17 cellular contexts compared by ENCODE assay signal in the genomic region with DNA sequence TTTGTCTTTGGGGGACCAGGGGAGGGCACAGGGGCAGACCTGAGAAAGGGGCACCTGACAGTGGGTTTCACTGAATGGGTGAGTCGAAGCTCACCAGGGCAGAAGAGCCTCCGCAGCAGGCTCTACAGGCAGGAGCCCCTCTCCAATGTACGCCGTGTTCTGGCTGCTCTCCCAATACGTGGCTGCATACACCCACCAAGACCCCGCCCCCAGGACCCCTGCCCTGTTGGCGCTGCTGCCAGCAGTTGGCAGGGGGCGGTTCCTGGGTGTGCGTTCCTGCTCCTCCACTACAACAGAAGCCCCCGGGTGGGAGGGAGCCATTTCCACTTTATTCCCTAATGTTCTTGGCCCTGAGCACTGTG. TPM values are rescaled to one million over a fixed set of nuclear protein-coding genes. Genes with fewer than 3 reads are reported as not detected.
DNase-seq lines count a peak whose midpoint lies in the region; ATAC-seq and TF ChIP-seq lines count a peak whose summit lies in the region.
"Had no signal": no experiment of that assay in that cellular context is flagged by ENCODE, and none has a peak within 500 bp of the region (broad histone marks: within the 10 kb centered on the region; RNA-seq: fewer than 3 reads in every experiment).

No MANE protein-coding gene starts in this region.

- no peak overlapping the region for H2AFZ ChIP-seq in hepatocyte

- DNase-seq in NCI-H1694 (lab: John Stamatoyannopoulos, UW), result peak; percentile 83
- peak; percentile 15 for DNase-seq in left cardiac atrium
- peak in 3 of 5 donors; percentile 19 to 24 (median 24) for DNase-seq in ovary
- DNase-seq in hepatocyte (ENCODE audit: low spot score), result no peak
- no peak for DNase-seq in AG08396 (ENCODE audit: low spot score)
- DNase-seq: activated CD4-positive, alpha-beta T cell treated with anti-CD3 and anti-CD28 coated beads for 4 hours; Karpas-422; mesendoderm; MV-4-11; naive B cell; NCI-H1930 had no signal

- H3K27me3 ChIP-seq in BLaER1 treated with 17β-estradiol and CSF1 and Interleukin-3, amounts not matched to agents 10 nM and 100 nM, result peaks cover 0 to 46% (median 0%) of the 10 kb centered on the region in 11 experiments; a peak in 7 of 22 replicates
- H3K27me3 ChIP-seq in ovary, result no peaks in the 10 kb centered on the region
- no peaks in the 10 kb centered on the region for H3K27me3 ChIP-seq in hepatocyte
- H3K27me3 ChIP-seq: SJCRH30 had no signal

- TF ChIP-seq CTCF in ovary (IDR thresholded peaks at IDR 0.05), result no peak
- no peak for TF ChIP-seq CTCF in hepatocyte (IDR thresholded peaks at IDR 0.05; ENCODE audit: poor library complexity)

- H3K27ac ChIP-seq in BLaER1 treated with 17β-estradiol and CSF1 and Interleukin-3, amounts not matched to agents 10 nM and 100 nM, result peak overlapping the region in 8 of 11 experiments; percentile 66 to 87 (median 80); a peak in 16 of 22 replicates
- H3K27ac ChIP-seq in ovary (no peak overlapping the region), hepatocyte (no peak overlapping the region)
- H3K27ac ChIP-seq: SJCRH30 had no signal

- no peaks in the 10 kb centered on the region for H3K36me3 ChIP-seq in BLaER1 treated with 17β-estradiol and CSF1 and Interleukin-3, amounts not matched to agents 10 nM and 100 nM
- no peaks in the 10 kb centered on the region for H3K36me3 ChIP-seq in ovary
- H3K36me3 ChIP-seq in hepatocyte (replicated peaks; ENCODE audit: insufficient read depth, low read depth), result no peaks in the 10 kb centered on the region
- H3K36me3 ChIP-seq: esophagus muscularis mucosa, SJCRH30 had no signal

- TF ChIP-seq POLR2A in ovary (IDR thresholded peaks at IDR 0.05), result no peak

- WGBS in ovary, 3 donors, result 77 to 83% (median 78%) methylated on average over 10 of the region's 10 CpGs
- 90% methylated on average over 5 of the region's 10 CpGs for WGBS in hepatocyte (ENCODE audit: low lambda C conversion rate, missing lambda C conversion rate)

- no peaks in the 10 kb centered on the region for H3K79me2 ChIP-seq in hepatocyte

- no peaks in the 10 kb centered on the region for H3K9me3 ChIP-seq in BLaER1 treated with 17β-estradiol and CSF1 and Interleukin-3, amounts not matched to agents 10 nM and 100 nM (replicated peaks in 1 of 11)
- H3K9me3 ChIP-seq in ovary, result no peaks in the 10 kb centered on the region
- no peaks in the 10 kb centered on the region for H3K9me3 ChIP-seq in hepatocyte (ENCODE audit: low read depth)
- H3K9me3 ChIP-seq: esophagus muscularis mucosa, SJCRH30 had no signal

- H3K4me3 ChIP-seq in BLaER1 treated with 17β-estradiol and CSF1 and Interleukin-3, amounts not matched to agents 10 nM and 100 nM, result peak overlapping the region in 4 of 10 experiments; percentile 24 to 48 (median 25); a peak in 3 of 20 replicates
- H3K4me3 ChIP-seq in ovary (no peak overlapping the region), hepatocyte (no peak overlapping the region)
- H3K4me3 ChIP-seq: coronary artery, esophagus muscularis mucosa, SJCRH30 had no signal

- no peaks in the 10 kb centered on the region for H3K9me2 ChIP-seq in hepatocyte (replicated peaks; ENCODE audit: insufficient read depth)

- H3K4me2 ChIP-seq in BLaER1 treated with 17β-estradiol and CSF1 and Interleukin-3, amounts not matched to agents 10 nM and 100 nM, result peak overlapping the region; percentile 81 to 100 (median 97)
- H3K4me2 ChIP-seq in hepatocyte, result no peak overlapping the region

- intact Hi-C loops in left cardiac atrium (cut with DNase I) (no loop called here), ovary (cut with DNase I) (no loop called here)

- no peak for TF ChIP-seq EP300 in ovary (IDR thresholded peaks at IDR 0.05)

- ATAC-seq in left cardiac atrium (no peak), HG02973 (IDR thresholded peaks at IDR 0.05; ENCODE audit: unreplicated experiment) (no peak)
- ATAC-seq: T-cell had no signal

- H3K9ac ChIP-seq in BLaER1 treated with 17β-estradiol and CSF1 and Interleukin-3, amounts not matched to agents 10 nM and 100 nM, result peak overlapping the region in 10 of 11 experiments; percentile 3 to 79 (median 66); a peak in 15 of 22 replicates

- H4K20me1 ChIP-seq in BLaER1 treated with 17β-estradiol and CSF1 and Interleukin-3, amounts not matched to agents 10 nM and 100 nM, result no peaks in the 10 kb centered on the region
- no peaks in the 10 kb centered on the region for H4K20me1 ChIP-seq in hepatocyte (ENCODE audit: insufficient read depth, poor library complexity, severe bottlenecking)

- peaks cover 85 to 100% (median 100%) of the 10 kb centered on the region in 10 experiments for H3K4me1 ChIP-seq in BLaER1 treated with 17β-estradiol and CSF1 and Interleukin-3, amounts not matched to agents 10 nM and 100 nM
- H3K4me1 ChIP-seq in ovary (ENCODE audit: insufficient read depth) (peaks cover 12% of the 10 kb centered on the region), hepatocyte (ENCODE audit: insufficient read depth) (peaks cover 21% of the 10 kb centered on the region)

RNA-seq across cellular contexts. Expression of a gene that starts 30.4 kb away (rescaled TPM):
- total RNA-seq in left cardiac atrium, result 1 to 10 TPM in 1 of 2 donors, under 1 TPM in 1; 0.88 to 1.4 TPM
- total RNA-seq in ovary, result 10 to 100 TPM in 1 of 7 donors, 1 to 10 TPM in 6; 2.5 to 10.0 (median 3.3) TPM
- 1 to 10 TPM; 2.8 to 5.0 TPM for polyA plus RNA-seq in ovary
- total RNA-seq in hepatocyte, result 6.7 and 9.8 TPM in 2 replicates
- 7.5 and 8.1 TPM in 2 replicates for polyA plus RNA-seq in hepatocyte

Comparison
In these comparisons a context has a peak if more than half of its experiments do, and no peak if none do; other contexts are left out.
1. H3K27ac ChIP-seq: peak in BLaER1 treated with 17β-estradiol and CSF1 and Interleukin-3, amounts not matched to agents 10 nM and 100 nM (8 of 11); none in ovary (0 of 2) and hepatocyte (single experiment).
2. DNase-seq: peak in NCI-H1694 (single experiment), left cardiac atrium (single experiment) and ovary (3 of 5); none in hepatocyte (single experiment) and AG08396 (single experiment).